ENCODE assay signal across 23 cellular contexts in genomic region chr4:8283631-8284121, GRCh38. TPM values are rescaled to one million over a fixed set of nuclear protein-coding genes. Genes with fewer than 3 reads are reported as not detected.
DNase-seq lines count a peak whose midpoint lies in the region; ATAC-seq and TF ChIP-seq lines count a peak whose summit lies in the region.
"Had no signal": no experiment of that assay in that cellular context is flagged by ENCODE, and none has a peak within 500 bp of the region (broad histone marks: within the 10 kb centered on the region; RNA-seq: fewer than 3 reads in every experiment).

No MANE protein-coding gene starts in this region.

- no peaks in the 10 kb centered on the region for H3K4me1 Mint-ChIP-seq in CD4-positive, alpha-beta T cell (ENCODE audit: low read depth)

- CTCF ChIA-PET in OCI-LY7 (lab: Charles Lee; ENCODE audit: unreplicated experiment) = no interaction called here
- CTCF ChIA-PET in CD4-positive, alpha-beta T cell (lab: Charles Lee) = no interaction called here

- no peaks in the 10 kb centered on the region for H3K36me3 Mint-ChIP-seq in CD4-positive, alpha-beta T cell (ENCODE audit: low read depth)
- H3K36me3 Mint-ChIP-seq: CD4-positive, CD25-positive, alpha-beta regulatory T cell; naive B cell had no signal

- H3K9me3 ChIP-seq in OCI-LY7 (ENCODE audit: low read length) (no peaks in the 10 kb centered on the region), neutrophil (no peaks in the 10 kb centered on the region)
- no peaks in the 10 kb centered on the region for H3K9me3 ChIP-seq in CD4-positive, alpha-beta T cell (ENCODE audit: control insufficient read depth, low read length)
- H3K9me3 ChIP-seq: colonic mucosa, right lobe of liver, upper lobe of left lung had no signal

- in situ Hi-C loops in GM13976 (cut with MboI; ENCODE audit: low sequenced_read_pairs, unreplicated experiment) = no loop called here

- POLR2A ChIA-PET in OCI-LY7 (lab: Charles Lee) = no interaction called here
- POLR2A ChIA-PET in CD4-positive, alpha-beta T cell (lab: Charles Lee) = no interaction called here

- H3K9me2 ChIP-seq in OCI-LY7 (ENCODE audit: insufficient read depth, low read length) = no peaks in the 10 kb centered on the region

- no TSS peak for BruUV-seq in OCI-LY7 (replicated peaks; lab: Mats Ljungman, UMichigan)

- H3K4me2 ChIP-seq in OCI-LY7 (ENCODE audit: low read length) = no peak overlapping the region

- H3K4me3 ChIP-seq in OCI-LY7 (ENCODE audit: low read depth, low read length, poor library complexity, severe bottlenecking) (no peak overlapping the region), neutrophil (ENCODE audit: low read depth in 1 of 2, low read length in 1 of 2) (no peak overlapping the region)
- H3K4me3 ChIP-seq: colonic mucosa, right lobe of liver, upper lobe of left lung had no signal

- TF ChIP-seq CTCF in OCI-LY7 (conservative IDR thresholded peaks at IDR 0.05; ENCODE audit: low read length) (peak; percentile 46), neutrophil (IDR thresholded peaks at IDR 0.05) (no peak), GM13976 (IDR thresholded peaks at IDR 0.05; ENCODE audit: borderline replicate concordance, control extremely low read depth, extremely low read depth, insufficient read depth, missing control alignments) (no peak)
- TF ChIP-seq CTCF in CD4-positive, alpha-beta T cell (IDR thresholded peaks at IDR 0.05) = no peak

- H3K27me3 Mint-ChIP-seq in CD4-positive, alpha-beta T cell = no peaks in the 10 kb centered on the region
- H3K27me3 Mint-ChIP-seq: CD4-positive, CD25-positive, alpha-beta regulatory T cell; naive B cell had no signal

- H3K79me2 ChIP-seq in OCI-LY7 (ENCODE audit: insufficient read depth, low read depth, low read length) = no peaks in the 10 kb centered on the region

- no peaks in the 10 kb centered on the region for H3K27me3 ChIP-seq in neutrophil
- no peaks in the 10 kb centered on the region for H3K27me3 ChIP-seq in CD4-positive, alpha-beta T cell (ENCODE audit: control insufficient read depth, insufficient read depth, low read length)
- H3K27me3 ChIP-seq: brain microvascular endothelial cell, colonic mucosa, right lobe of liver, upper lobe of left lung had no signal

- no peaks in the 10 kb centered on the region for H4K20me1 ChIP-seq in OCI-LY7 (ENCODE audit: insufficient read depth, low read length)

- DNase-seq in COLO668 (lab: John Stamatoyannopoulos, UW; ENCODE audit: unreplicated experiment) (peak; percentile 19), OCI-LY7 (ENCODE audit: low spot score) (peak; percentile 49), left cardiac atrium (peak; percentile 32), GM13976 (ENCODE audit: low spot score) (no peak)
- no peak for DNase-seq in CD4-positive, alpha-beta T cell
- DNase-seq: ACHN; activated CD4-positive, alpha-beta T cell treated with anti-CD3 and anti-CD28 coated beads for 1 hour; activated CD8-positive, alpha-beta T cell treated with anti-CD3 and anti-CD28 coated beads, Interleukin-2, amount 10 ng/mL, durations not matched to agents 7 days and 5 days; activated gamma-delta T cell; activated naive CD8-positive, alpha-beta T cell treated with anti-CD3 and anti-CD28 coated beads, Interleukin-2, amount 50 U/mL, for 24 hours; brain microvascular endothelial cell; CD4-positive, CD25-positive, alpha-beta regulatory T cell; colonic mucosa; naive B cell; NCI-H524 treated with DMSO at 0.1 percent for 48 hours; stimulated activated CD4-positive, alpha-beta T cell treated with anti-CD3 and anti-CD28 coated beads, Interleukin-15, amount 100 ng/mL, for 24 hours; stimulated activated CD8-positive, alpha-beta memory T cell treated with anti-CD3 and anti-CD28 coated beads, Interleukin-4, amount 100 ng/mL, for 48 hours; SW 1271 had no signal

- no peak overlapping the region for H3K27ac Mint-ChIP-seq in CD4-positive, alpha-beta T cell
- H3K27ac Mint-ChIP-seq: activated CD8-positive, alpha-beta T cell treated with anti-CD3 and anti-CD28 coated beads, Interleukin-2, amount 10 ng/mL, durations not matched to agents 7 days and 5 days; activated naive CD8-positive, alpha-beta T cell treated with anti-CD3 and anti-CD28 coated beads, Interleukin-2, amount 50 U/mL, for 24 hours had no signal

- H3K9me3 Mint-ChIP-seq in CD4-positive, alpha-beta T cell = no peaks in the 10 kb centered on the region
- H3K9me3 Mint-ChIP-seq: activated naive CD8-positive, alpha-beta T cell treated with anti-CD3 and anti-CD28 coated beads, Interleukin-2, amount 50 U/mL, for 24 hours; CD4-positive, CD25-positive, alpha-beta regulatory T cell; naive B cell had no signal

- intact Hi-C loops in OCI-LY7 (cut with micrococcal nuclease; ENCODE audit: unreplicated experiment) = loop anchor here (1.0 kb wide), 1 partner anchor 120 kb away; no protein-coding TSS in a partner anchor
- intact Hi-C loops in left cardiac atrium (cut with DNase I) = no loop called here
- intact Hi-C loops in CD4-positive, alpha-beta T cell (cut with DNase I, micrococcal nuclease) = no loop called here

- no peak overlapping the region for H3K27ac ChIP-seq in OCI-LY7 (ENCODE audit: low read depth, low read length, poor library complexity, severe bottlenecking)
- H3K27ac ChIP-seq in neutrophil = peak overlapping the region; percentile 14
- H3K27ac ChIP-seq in CD4-positive, alpha-beta T cell (ENCODE audit: low read depth, low read length) = no peak overlapping the region
- H3K27ac ChIP-seq: brain microvascular endothelial cell, colonic mucosa, right lobe of liver, upper lobe of left lung had no signal

- H2AFZ ChIP-seq in OCI-LY7 (ENCODE audit: low read length) = no peak overlapping the region

- no peak overlapping the region for H3K4me3 Mint-ChIP-seq in CD4-positive, alpha-beta T cell
- H3K4me3 Mint-ChIP-seq: activated CD8-positive, alpha-beta T cell treated with anti-CD3 and anti-CD28 coated beads, Interleukin-2, amount 10 ng/mL, durations not matched to agents 7 days and 5 days; activated naive CD8-positive, alpha-beta T cell treated with anti-CD3 and anti-CD28 coated beads, Interleukin-2, amount 50 U/mL, for 24 hours; CD4-positive, CD25-positive, alpha-beta regulatory T cell; naive B cell had no signal

- peak in 1 of 2 donors; percentile 1 for ATAC-seq in left cardiac atrium
- no peak for ATAC-seq in HG03108 (IDR thresholded peaks at IDR 0.05; ENCODE audit: unreplicated experiment)
- ATAC-seq in HG02759 (IDR thresholded peaks at IDR 0.05; ENCODE audit: unreplicated experiment) = no peak
- ATAC-seq in CD4-positive, alpha-beta T cell (ENCODE audit: poor library complexity) = no peak
- ATAC-seq: activated CD8-positive, alpha-beta T cell treated with anti-CD3 and anti-CD28 coated beads, Interleukin-2, amount 10 ng/mL, durations not matched to agents 7 days and 5 days; activated naive CD8-positive, alpha-beta T cell treated with anti-CD3 and anti-CD28 coated beads, Interleukin-2, amount 50 U/mL, for 24 hours; right lobe of liver had no signal

- no peaks in the 10 kb centered on the region for H3K36me3 ChIP-seq in OCI-LY7 (ENCODE audit: insufficient read depth, low read length)
- no peaks in the 10 kb centered on the region for H3K36me3 ChIP-seq in neutrophil
- H3K36me3 ChIP-seq: brain microvascular endothelial cell, colonic mucosa, right lobe of liver, upper lobe of left lung had no signal

- H3K4me1 ChIP-seq in OCI-LY7 (ENCODE audit: insufficient read depth, low read length, poor library complexity, severe bottlenecking) = no peaks in the 10 kb centered on the region
- peaks cover 41 to 51% of the 10 kb centered on the region in 2 experiments for H3K4me1 ChIP-seq in neutrophil (ENCODE audit: control insufficient read depth in 1 of 2, insufficient read depth in 1 of 2, low read depth in 1 of 2, low read length in 1 of 2)
- H3K4me1 ChIP-seq: colonic mucosa, right lobe of liver had no signal

RNA-seq across cellular contexts. Expression of gene HTRA3, which starts 14.1 kb away (rescaled TPM):
- total RNA-seq in OCI-LY7 (2014; rRNA removed; shearing (Covaris generic)) = not detected in 2 replicates
- total RNA-seq in OCI-LY7 (2022) (not detected in 2 replicates), left cardiac atrium (10 to 100 TPM; 48.5 to 78.2 TPM)
- total RNA-seq in CD4-positive, alpha-beta T cell = not detected
- total RNA-seq: activated CD8-positive, alpha-beta T cell treated with anti-CD3 and anti-CD28 coated beads, Interleukin-2, amount 10 ng/mL, durations not matched to agents 7 days and 5 days; CD4-positive, CD25-positive, alpha-beta regulatory T cell had no signal

Comparison
In these comparisons a context has a peak if more than half of its experiments do, and no peak if none do; other contexts are left out.
1. DNase-seq: peak in COLO668 (single experiment), OCI-LY7 (single experiment) and left cardiac atrium (single experiment); none in GM13976 (single experiment) and CD4-positive, alpha-beta T cell (0 of 10).
2. RNA of gene HTRA3, which starts 14.1 kb away (total RNA-seq): 48.5 to 78.2 TPM in left cardiac atrium; not detected in OCI-LY7 and not detected in CD4-positive, alpha-beta T cell; every median in the first group is over 10 times any median in the second.